In genomic region chr2:14634885-14635871, GRCh38 we compare ENCODE assay signal across 9 cellular contexts. TPM values are rescaled to one million over a fixed set of nuclear protein-coding genes. Genes with fewer than 3 reads are reported as not detected.
DNase-seq lines count a peak whose midpoint lies in the region; ATAC-seq and TF ChIP-seq lines count a peak whose summit lies in the region.
"Had no signal": no experiment of that assay in that cellular context is flagged by ENCODE, and none has a peak within 500 bp of the region (broad histone marks: within the 10 kb centered on the region; RNA-seq: fewer than 3 reads in every experiment).

No MANE protein-coding gene starts in this region.

- H3K27me3 ChIP-seq in psoas muscle (ENCODE audit: insufficient read depth in 3 of 3, low read length in 2 of 3), result peaks cover 0 to 62% (median 13%) of the 10 kb centered on the region in 3 donors

- H3K4me3 ChIP-seq in psoas muscle, result peak overlapping the region; percentile 62

- H3K9me3 ChIP-seq in ES-I3 (ENCODE audit: control insufficient read depth, insufficient read depth, low read length), result no peaks in the 10 kb centered on the region
- no peaks in the 10 kb centered on the region for H3K9me3 ChIP-seq in psoas muscle

- peak in 3 of 4 donors; percentile 14 to 40 (median 33) for ATAC-seq in psoas muscle
- ATAC-seq in GM19455 (IDR thresholded peaks at IDR 0.05; ENCODE audit: unreplicated experiment), result no peak

- peak overlapping the region; percentile 83; the same call in 1 of the 2 replicates for H3K9ac ChIP-seq in ES-I3 (ENCODE audit: low read depth, low read length)

- no peak overlapping the region for H3K27ac ChIP-seq in psoas muscle

- intact Hi-C loops in psoas muscle (cut with DNase I), result no loop called here

- H3K36me3 ChIP-seq in ES-I3 (ENCODE audit: insufficient read depth, low read length) (no peaks in the 10 kb centered on the region), psoas muscle (ENCODE audit: insufficient read depth in 1 of 2, low read depth in 1 of 2) (no peaks in the 10 kb centered on the region)

- H3K4me1 ChIP-seq in ES-I3 (ENCODE audit: insufficient read depth, low read length), result no peaks in the 10 kb centered on the region; the same call in 1 of the 2 replicates
- H3K4me1 ChIP-seq in psoas muscle, result peaks cover 8% of the 10 kb centered on the region

- no peak for TF ChIP-seq CTCF in psoas muscle (IDR thresholded peaks at IDR 0.05)

- peak; percentile 70 for DNase-seq in NCI-H1694 treated with DMSO at 0.1 percent for 48 hours (lab: John Stamatoyannopoulos, UW)
- DNase-seq in anterior cingulate cortex (lab: John Stamatoyannopoulos, UW), result peak in 56 of 58 donors; percentile 20 to 86 (median 54)
- peak; percentile 38 for DNase-seq in hepatic stellate cell (ENCODE audit: low spot score)
- peak; percentile 62 to 65 for DNase-seq in psoas muscle
- no peak for DNase-seq in NCI-H1436 treated with DMSO at 0.1 percent for 48 hours (lab: John Stamatoyannopoulos, UW)
- no peak for DNase-seq in activated CD4-positive, alpha-beta T cell treated with anti-CD3 and anti-CD28 coated beads, Interleukin-2, amount 50 U/mL, for 4 hours

- 0 to 1% (median 1%) methylated on average over 66 to 68 of the region's 68 CpGs for WGBS in psoas muscle, 3 donors

RNA-seq across cellular contexts. Expression of gene LRATD1, which starts 2.7 kb away (rescaled TPM):
- 1 to 10 TPM in 1 of 4 donors, under 1 TPM in 3; 0.25 to 3.5 (median 0.62) TPM for total RNA-seq in psoas muscle
- 1 to 10 TPM in 1 of 3 donors, under 1 TPM in 2; 0.22 to 1.4 (median 0.28) TPM for polyA plus RNA-seq in psoas muscle
- polyA plus RNA-seq: IgD-negative memory B cell had no signal

Comparison
In these comparisons a context has a peak if more than half of its experiments do, and no peak if none do; other contexts are left out.
1. DNase-seq: peak in NCI-H1694 treated with DMSO at 0.1 percent for 48 hours (single experiment), anterior cingulate cortex (56 of 58), hepatic stellate cell (single experiment) and psoas muscle (2 of 2); none in NCI-H1436 treated with DMSO at 0.1 percent for 48 hours (single experiment) and activated CD4-positive, alpha-beta T cell treated with anti-CD3 and anti-CD28 coated beads, Interleukin-2, amount 50 U/mL, for 4 hours (0 of 2).